In the genomic region with DNA sequence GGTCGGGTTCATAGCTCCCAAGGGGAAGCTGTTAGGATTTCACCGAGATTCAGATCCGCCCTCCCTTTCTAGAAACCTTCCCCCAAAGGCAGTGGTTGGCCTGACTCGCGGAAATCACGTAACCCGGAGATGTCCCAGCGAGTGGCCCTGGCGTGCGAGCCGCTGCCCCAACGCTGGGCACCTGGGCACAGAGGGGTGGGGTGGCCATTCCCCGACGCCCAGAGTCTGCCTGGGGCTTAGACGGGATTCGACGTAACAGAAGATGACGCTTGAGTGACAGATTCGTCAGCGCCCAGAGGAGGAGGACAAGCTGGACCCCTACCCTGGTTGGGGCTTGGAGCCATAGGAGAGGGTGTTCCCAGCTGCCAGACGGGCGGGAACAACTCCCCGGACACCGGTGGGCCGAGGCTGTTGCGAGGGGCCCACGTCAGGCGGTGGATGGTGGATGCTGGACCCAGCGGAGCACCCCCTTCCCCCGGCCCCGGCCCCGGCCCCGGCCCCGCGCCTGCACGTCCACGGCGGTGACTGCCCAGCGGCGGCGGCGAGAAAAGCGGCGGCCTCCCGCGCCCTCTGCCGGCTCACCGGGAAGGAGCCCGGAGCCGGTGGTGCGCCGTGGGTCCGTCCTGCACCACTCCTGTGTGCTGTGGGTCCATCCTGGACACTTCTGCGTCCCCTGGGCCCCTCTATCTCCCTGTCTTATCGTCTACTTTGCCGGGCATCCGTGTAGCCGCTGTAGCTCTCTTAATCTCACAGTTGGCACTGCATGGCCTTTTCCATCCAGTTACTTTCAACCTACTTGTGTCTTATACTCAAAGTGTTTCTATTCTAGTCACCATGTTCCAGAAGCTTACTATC, we compare ENCODE assay signal across 8 cellular contexts. TPM values are rescaled to one million over a fixed set of nuclear protein-coding genes. Genes with fewer than 3 reads are reported as not detected.
DNase-seq lines count a peak whose midpoint lies in the region; ATAC-seq and TF ChIP-seq lines count a peak whose summit lies in the region.

No MANE protein-coding gene starts in this region.

- intact Hi-C loops in posterior cingulate gyrus (cut with DNase I), result loop anchor here (1.0 to 10.0 kb wide), 2 partner anchors 184 to 290 kb away; no protein-coding TSS in a partner anchor

- DNase-seq in GM10248 (ENCODE audit: extremely low spot score), result no peak
- peak; percentile 29 for DNase-seq in SK-MEL-5 (ENCODE audit: low read depth, low spot score)
- peak; percentile 1 for DNase-seq in fibroblast of the aortic adventitia (ENCODE audit: low read depth)
- DNase-seq in posterior cingulate gyrus, result peak in 9 of 10 donors; percentile 11 to 90 (median 50)
- no peak for DNase-seq in NCI-H1092 (lab: John Stamatoyannopoulos, UW)
- DNase-seq in activated gamma-delta T cell treated with Interleukin-2 at 50 U/mL for 16 hours, result no peak
- DNase-seq in superior temporal gyrus (ENCODE audit: extremely low spot score), result no peak

- POLR2A ChIA-PET in GM10248 (lab: Yijun Ruan, JAX), result no interaction called here

- CTCF ChIA-PET in GM10248 (lab: Yijun Ruan, JAX), result interaction anchor here (1.1 kb wide), 1 partner anchor 19 kb away, joined by 3 read pairs; no protein-coding TSS in a partner anchor

- in situ Hi-C loops in SK-MEL-5 (cut with HindIII; ENCODE audit: low pct_unique_long_range_greater_than_20kb, low sequenced_read_pairs), result loop anchor here (25.0 kb wide), 1 partner anchor 187 kb away; a partner anchor contains a TSS

- H3K4me3 ChIP-seq in fibroblast of the aortic adventitia (ENCODE audit: low read depth, low read length), result no peak overlapping the region

- TF ChIP-seq CTCF in GM10248 (IDR thresholded peaks at IDR 0.05; ENCODE audit: control extremely low read depth, extremely low read depth, low read depth, missing control alignments), result peak; percentile 37
- peak; percentile 48 for TF ChIP-seq CTCF in fibroblast of the aortic adventitia (IDR thresholded peaks at IDR 0.05; ENCODE audit: insufficient read depth, low read length)

- no peak for ATAC-seq in HG03159 (IDR thresholded peaks at IDR 0.05; ENCODE audit: unreplicated experiment)

RNA-seq across cellular contexts. Expression of a gene that starts 35.4 kb away (rescaled TPM):
- 0.34 and 0.45 TPM in 2 replicates for total RNA-seq in SK-MEL-5 (2014; rRNA removed; shearing (Covaris generic))
- polyA plus RNA-seq in SK-MEL-5 (2015; cell fraction: cytosol; rRNA removed), result 0.89 and 0.90 TPM in 2 replicates
- polyA plus RNA-seq in SK-MEL-5 (2015; cell fraction: nucleus; rRNA removed), result 5.4 and 17.5 TPM in 2 replicates
- total RNA-seq in fibroblast of the aortic adventitia (ENCODE audit: low replicate concordance), result under 0.01 and 0.41 TPM in 2 replicates

RNA-seq across cellular contexts. Expression of a gene that starts 36.9 kb away (rescaled TPM):
- not detected in 2 replicates for total RNA-seq in SK-MEL-5 (2014; rRNA removed; shearing (Covaris generic))
- not detected in 2 replicates for polyA plus RNA-seq in SK-MEL-5 (2015; cell fraction: cytosol; rRNA removed)
- polyA plus RNA-seq in SK-MEL-5 (2015; cell fraction: nucleus; rRNA removed), result not detected in 2 replicates
- not detected in 2 replicates for total RNA-seq in fibroblast of the aortic adventitia (ENCODE audit: low replicate concordance)

Comparison
In these comparisons a context has a peak if more than half of its experiments do, and no peak if none do; other contexts are left out.
1. DNase-seq: peak in SK-MEL-5 (single experiment), fibroblast of the aortic adventitia (single experiment) and posterior cingulate gyrus (9 of 10); none in GM10248 (single experiment), NCI-H1092 (single experiment), activated gamma-delta T cell treated with Interleukin-2 at 50 U/mL for 16 hours (single experiment) and superior temporal gyrus (single experiment).